In the genomic region with DNA sequence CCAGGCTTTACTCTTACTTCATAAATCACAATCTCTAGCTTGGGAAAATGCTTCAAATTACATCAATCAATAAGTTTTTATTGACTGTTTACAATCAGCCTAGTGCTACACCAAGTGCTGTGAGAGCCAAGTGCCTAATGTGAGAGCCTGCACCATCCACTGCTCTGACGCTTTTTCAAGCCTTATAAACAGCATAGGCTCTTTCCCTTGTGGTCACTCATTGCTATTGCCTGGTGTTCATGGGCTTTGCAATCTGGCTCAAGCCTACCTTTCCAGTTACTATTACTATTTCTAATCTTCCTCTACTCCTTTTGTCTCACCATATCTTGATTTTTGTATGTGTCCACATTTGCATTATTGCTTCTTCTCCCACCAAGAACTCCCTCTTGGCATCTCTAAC, we compare ENCODE assay signal across 2 cellular contexts.
TF ChIP-seq lines count a peak whose summit lies in the region.

No MANE protein-coding gene starts in this region.

TF ChIP-seq in HEK293T, 16 proteins besides CTCF, POLR2A, EP300 and RAD21 (continued from another document):
- TF ChIP-seq FOXM1 (IDR thresholded peaks at IDR 0.05; ENCODE audit: borderline replicate concordance) (no peak), LEF1 (IDR thresholded peaks at IDR 0.05; ENCODE audit: borderline replicate concordance) (no peak), TARDBP (IDR thresholded peaks at IDR 0.05) (no peak), SP1 (IDR thresholded peaks at IDR 0.05) (no peak), NFRKB (IDR thresholded peaks at IDR 0.05) (no peak), HDGF (IDR thresholded peaks at IDR 0.05; ENCODE audit: borderline replicate concordance) (no peak), L3MBTL2 (conservative IDR thresholded peaks at IDR 0.05) (no peak)

TF ChIP-seq in H1, 55 proteins besides CTCF, POLR2A, EP300 and RAD21 (continued from another document):
- TF ChIP-seq TAF7 (optimal IDR thresholded peaks at IDR 0.05; ENCODE audit: borderline replicate concordance, low read depth, low read length) (no peak), TBP (IDR thresholded peaks at IDR 0.05; ENCODE audit: low read depth, low read length) (no peak), CBX5 (IDR thresholded peaks at IDR 0.05; ENCODE audit: low read depth, low read length) (no peak), NANOG (IDR thresholded peaks at IDR 0.05; ENCODE audit: insufficient read depth, low read depth, low read length, poor library complexity, severe bottlenecking) (no peak), SIN3A (conservative IDR thresholded peaks at IDR 0.05 in 1 of 2, IDR thresholded peaks at IDR 0.05 in 1 of 2; ENCODE audit: low read depth in 1 of 2, low read length in 2 of 2) (no peak), POLR2AphosphoS5 (IDR thresholded peaks at IDR 0.05; ENCODE audit: low read depth, low read length) (no peak)
- TF ChIP-seq, protein P1, sequence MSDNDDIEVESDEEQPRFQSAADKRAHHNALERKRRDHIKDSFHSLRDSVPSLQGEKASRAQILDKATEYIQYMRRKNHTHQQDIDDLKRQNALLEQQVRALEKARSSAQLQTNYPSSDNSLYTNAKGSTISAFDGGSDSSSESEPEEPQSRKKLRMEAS (IDR thresholded peaks at IDR 0.05) = no peak
